ENCODE assay signal across 8 cellular contexts in the genomic region with DNA sequence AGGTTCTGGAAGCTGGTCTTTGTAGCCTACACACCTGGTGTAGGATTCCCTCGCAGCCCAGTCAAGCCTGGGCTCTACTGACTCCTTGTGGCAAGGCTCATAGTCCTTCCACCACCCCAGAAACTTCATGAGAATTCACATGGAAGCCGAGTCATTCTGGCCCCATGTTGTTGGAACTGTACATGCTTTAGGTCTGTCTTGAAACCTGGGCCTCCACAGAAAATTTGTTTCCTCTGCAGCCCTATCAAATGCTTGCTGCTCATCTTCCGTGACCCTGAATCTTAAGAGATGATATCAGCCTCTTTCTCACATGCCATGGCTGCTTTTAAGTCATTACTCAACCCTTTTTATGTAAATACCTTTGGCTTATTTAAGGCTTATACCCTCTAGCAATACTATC.
DNase-seq lines count a peak whose midpoint lies in the region; ATAC-seq and TF ChIP-seq lines count a peak whose summit lies in the region.

No MANE protein-coding gene starts in this region.

- DNase-seq in activated CD4-positive, CD25-positive, alpha-beta regulatory T cell treated with anti-CD3 and anti-CD28 coated beads, Interleukin-2, amount 50 U/mL, for 72 hours, result no peak
- no peak for DNase-seq in LNCaP clone FGC (ENCODE audit: low read depth)
- DNase-seq in dermis blood vessel endothelial cell, result peak; percentile 26
- DNase-seq in stimulated activated CD4-positive, alpha-beta T cell treated with anti-CD3 and anti-CD28 coated beads, Interleukin-2, amount 100 ng/mL, for 4 hours (ENCODE audit: low read depth), result peak; percentile 16
- DNase-seq in inferior parietal cortex (ENCODE audit: extremely low spot score), result no peak
- no peak for DNase-seq in stimulated activated CD8-positive, alpha-beta memory T cell treated with anti-CD3 and anti-CD28 coated beads, Interleukin-4, amount 100 ng/mL, for 48 hours
- no peak for DNase-seq in SW480 (ENCODE audit: low spot score)

- peak; percentile 37 for TF ChIP-seq CTCF in LNCaP clone FGC (IDR thresholded peaks at IDR 0.05; ENCODE audit: control insufficient read depth, extremely low read depth, insufficient read depth)

- H3K4me3 ChIP-seq in LNCaP clone FGC (ENCODE audit: low read depth, low read length), result no peak overlapping the region

- peak; percentile 32 to 63 for ATAC-seq in activated CD4-positive, CD25-positive, alpha-beta regulatory T cell treated with anti-CD3 and anti-CD28 coated beads, Interleukin-2, amount 50 U/mL, for 24 hours

Comparison
In these comparisons a context has a peak if more than half of its experiments do, and no peak if none do; other contexts are left out.
1. DNase-seq: peak in dermis blood vessel endothelial cell (single experiment) and stimulated activated CD4-positive, alpha-beta T cell treated with anti-CD3 and anti-CD28 coated beads, Interleukin-2, amount 100 ng/mL, for 4 hours (single experiment); none in activated CD4-positive, CD25-positive, alpha-beta regulatory T cell treated with anti-CD3 and anti-CD28 coated beads, Interleukin-2, amount 50 U/mL, for 72 hours (single experiment), LNCaP clone FGC (single experiment), inferior parietal cortex (single experiment), stimulated activated CD8-positive, alpha-beta memory T cell treated with anti-CD3 and anti-CD28 coated beads, Interleukin-4, amount 100 ng/mL, for 48 hours (single experiment) and SW480 (single experiment).